ENCODE assay signal across 1 cellular context in the genomic region with DNA sequence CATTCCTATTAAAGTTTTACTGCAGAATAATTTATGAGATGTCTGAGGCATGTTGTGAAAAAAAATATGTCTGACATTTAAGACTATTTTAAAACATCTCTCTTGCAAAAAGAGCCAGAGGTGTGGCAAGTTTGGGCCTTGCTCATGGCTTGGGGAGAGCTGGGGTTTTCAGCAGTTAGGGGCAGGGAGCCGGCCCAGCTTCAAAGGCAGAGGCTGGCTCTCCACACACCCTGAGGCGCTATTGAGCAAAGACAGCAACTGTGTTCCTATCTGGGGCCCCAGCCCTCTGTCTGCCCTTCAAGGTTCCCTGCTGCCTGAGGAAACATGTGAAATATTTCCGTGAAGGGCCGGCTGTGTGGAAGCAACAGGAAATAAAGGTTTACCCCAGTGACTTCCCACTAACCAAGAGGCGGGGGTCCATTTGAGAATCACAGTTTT.
TF ChIP-seq lines count a peak whose summit lies in the region.

No MANE protein-coding gene starts in this region.

TF ChIP-seq in GM23338, 12 proteins besides CTCF, POLR2A, EP300 and RAD21 (continued from another document):
- TF ChIP-seq, protein P1, sequence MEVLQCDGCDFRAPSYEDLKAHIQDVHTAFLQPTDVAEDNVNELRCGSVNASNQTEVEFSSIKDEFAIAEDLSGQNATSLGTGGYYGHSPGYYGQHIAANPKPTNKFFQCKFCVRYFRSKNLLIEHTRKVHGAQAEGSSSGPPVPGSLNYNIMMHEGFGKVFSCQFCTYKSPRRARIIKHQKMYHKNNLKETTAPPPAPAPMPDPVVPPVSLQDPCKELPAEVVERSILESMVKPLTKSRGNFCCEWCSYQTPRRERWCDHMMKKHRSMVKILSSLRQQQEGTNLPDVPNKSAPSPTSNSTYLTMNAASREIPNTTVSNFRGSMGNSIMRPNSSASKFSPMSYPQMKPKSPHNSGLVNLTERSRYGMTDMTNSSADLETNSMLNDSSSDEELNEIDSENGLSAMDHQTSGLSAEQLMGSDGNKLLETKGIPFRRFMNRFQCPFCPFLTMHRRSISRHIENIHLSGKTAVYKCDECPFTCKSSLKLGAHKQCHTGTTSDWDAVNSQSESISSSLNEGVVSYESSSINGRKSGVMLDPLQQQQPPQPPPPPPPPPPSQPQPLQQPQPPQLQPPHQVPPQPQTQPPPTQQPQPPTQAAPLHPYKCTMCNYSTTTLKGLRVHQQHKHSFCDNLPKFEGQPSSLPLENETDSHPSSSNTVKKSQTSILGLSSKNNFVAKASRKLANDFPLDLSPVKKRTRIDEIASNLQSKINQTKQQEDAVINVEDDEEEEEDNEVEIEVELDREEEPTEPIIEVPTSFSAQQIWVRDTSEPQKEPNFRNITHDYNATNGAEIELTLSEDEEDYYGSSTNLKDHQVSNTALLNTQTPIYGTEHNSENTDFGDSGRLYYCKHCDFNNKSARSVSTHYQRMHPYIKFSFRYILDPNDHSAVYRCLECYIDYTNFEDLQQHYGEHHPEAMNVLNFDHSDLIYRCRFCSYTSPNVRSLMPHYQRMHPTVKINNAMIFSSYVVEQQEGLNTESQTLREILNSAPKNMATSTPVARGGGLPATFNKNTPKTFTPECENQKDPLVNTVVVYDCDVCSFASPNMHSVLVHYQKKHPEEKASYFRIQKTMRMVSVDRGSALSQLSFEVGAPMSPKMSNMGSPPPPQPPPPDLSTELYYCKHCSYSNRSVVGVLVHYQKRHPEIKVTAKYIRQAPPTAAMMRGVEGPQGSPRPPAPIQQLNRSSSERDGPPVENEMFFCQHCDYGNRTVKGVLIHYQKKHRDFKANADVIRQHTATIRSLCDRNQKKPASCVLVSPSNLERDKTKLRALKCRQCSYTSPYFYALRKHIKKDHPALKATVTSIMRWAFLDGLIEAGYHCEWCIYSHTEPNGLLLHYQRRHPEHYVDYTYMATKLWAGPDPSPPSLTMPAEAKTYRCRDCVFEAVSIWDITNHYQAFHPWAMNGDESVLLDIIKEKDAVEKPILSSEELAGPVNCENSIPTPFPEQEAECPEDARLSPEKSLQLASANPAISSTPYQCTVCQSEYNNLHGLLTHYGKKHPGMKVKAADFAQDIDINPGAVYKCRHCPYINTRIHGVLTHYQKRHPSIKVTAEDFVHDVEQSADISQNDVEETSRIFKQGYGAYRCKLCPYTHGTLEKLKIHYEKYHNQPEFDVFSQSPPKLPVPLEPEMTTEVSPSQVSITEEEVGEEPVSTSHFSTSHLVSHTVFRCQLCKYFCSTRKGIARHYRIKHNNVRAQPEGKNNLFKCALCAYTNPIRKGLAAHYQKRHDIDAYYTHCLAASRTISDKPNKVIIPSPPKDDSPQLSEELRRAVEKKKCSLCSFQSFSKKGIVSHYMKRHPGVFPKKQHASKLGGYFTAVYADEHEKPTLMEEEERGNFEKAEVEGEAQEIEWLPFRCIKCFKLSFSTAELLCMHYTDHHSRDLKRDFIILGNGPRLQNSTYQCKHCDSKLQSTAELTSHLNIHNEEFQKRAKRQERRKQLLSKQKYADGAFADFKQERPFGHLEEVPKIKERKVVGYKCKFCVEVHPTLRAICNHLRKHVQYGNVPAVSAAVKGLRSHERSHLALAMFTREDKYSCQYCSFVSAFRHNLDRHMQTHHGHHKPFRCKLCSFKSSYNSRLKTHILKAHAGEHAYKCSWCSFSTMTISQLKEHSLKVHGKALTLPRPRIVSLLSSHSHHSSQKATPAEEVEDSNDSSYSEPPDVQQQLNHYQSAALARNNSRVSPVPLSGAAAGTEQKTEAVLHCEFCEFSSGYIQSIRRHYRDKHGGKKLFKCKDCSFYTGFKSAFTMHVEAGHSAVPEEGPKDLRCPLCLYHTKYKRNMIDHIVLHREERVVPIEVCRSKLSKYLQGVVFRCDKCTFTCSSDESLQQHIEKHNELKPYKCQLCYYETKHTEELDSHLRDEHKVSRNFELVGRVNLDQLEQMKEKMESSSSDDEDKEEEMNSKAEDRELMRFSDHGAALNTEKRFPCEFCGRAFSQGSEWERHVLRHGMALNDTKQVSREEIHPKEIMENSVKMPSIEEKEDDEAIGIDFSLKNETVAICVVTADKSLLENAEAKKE (CRISPR knock-in tag; IDR thresholded peaks at IDR 0.05), result no peak
- TF ChIP-seq ZNF331 (CRISPR knock-in tag; IDR thresholded peaks at IDR 0.05; ENCODE audit: low read depth), result no peak
- TF ChIP-seq NANOG (IDR thresholded peaks at IDR 0.05; ENCODE audit: borderline replicate concordance), result no peak
- no peak for TF ChIP-seq EZH2phosphoT487 (IDR thresholded peaks at IDR 0.05; ENCODE audit: unreplicated experiment)
